In genomic region chr11:118135051-118135795, GRCh38 we compare ENCODE assay signal across 21 cellular contexts. TPM values are rescaled to one million over a fixed set of nuclear protein-coding genes. Genes with fewer than 3 reads are reported as not detected.
DNase-seq lines count a peak whose midpoint lies in the region; ATAC-seq and TF ChIP-seq lines count a peak whose summit lies in the region.
"Had no signal": no experiment of that assay in that cellular context is flagged by ENCODE, and none has a peak within 500 bp of the region (broad histone marks: within the 10 kb centered on the region; RNA-seq: fewer than 3 reads in every experiment).

No MANE protein-coding gene starts in this region.

- H3K9me3 Mint-ChIP-seq in stimulated activated effector memory CD8-positive, alpha-beta T cell treated with anti-CD3 and anti-CD28 coated beads, Interleukin-12 subunit alpha, Interleukin-12 subunit beta, amount 100 ng/mL, for 72 hours, result no peaks in the 10 kb centered on the region
- H3K9me3 Mint-ChIP-seq: CD4-positive, alpha-beta memory T cell; H9 had no signal

- H3K4me3 ChIP-seq in heart left ventricle, result no peak overlapping the region
- no peak overlapping the region for H3K4me3 ChIP-seq in osteoblast (ENCODE audit: insufficient read depth, low read length)
- H3K4me3 ChIP-seq: BLaER1 had no signal

- peak overlapping the region; percentile 55 for H3K27ac Mint-ChIP-seq in stimulated activated effector memory CD8-positive, alpha-beta T cell treated with anti-CD3 and anti-CD28 coated beads, Interleukin-12 subunit alpha, Interleukin-12 subunit beta, amount 100 ng/mL, for 72 hours
- H3K27ac Mint-ChIP-seq: CD14-positive monocyte; CD4-positive, alpha-beta memory T cell; H9 had no signal

- H3K4me2 ChIP-seq in osteoblast (ENCODE audit: insufficient read depth, low read length), result no peak overlapping the region
- H3K4me2 ChIP-seq: BLaER1 had no signal

- H2AFZ ChIP-seq in osteoblast (ENCODE audit: low read length), result no peak overlapping the region

- in situ Hi-C loops in GM13977 (cut with MboI; ENCODE audit: low pct_unique_long_range_greater_than_20kb, low sequenced_read_pairs, unreplicated experiment), result no loop called here

- peaks cover 0 to 7% (median 0%) of the 10 kb centered on the region in 12 donors for H3K4me1 ChIP-seq in heart left ventricle
- no peaks in the 10 kb centered on the region for H3K4me1 ChIP-seq in osteoblast (ENCODE audit: insufficient read depth, low read length)
- H3K4me1 ChIP-seq: BLaER1 had no signal

- H3K4me1 Mint-ChIP-seq in stimulated activated effector memory CD8-positive, alpha-beta T cell treated with anti-CD3 and anti-CD28 coated beads, Interleukin-12 subunit alpha, Interleukin-12 subunit beta, amount 100 ng/mL, for 72 hours, result no peaks in the 10 kb centered on the region
- H3K4me1 Mint-ChIP-seq: CD4-positive, alpha-beta memory T cell had no signal

- H3K79me2 ChIP-seq in osteoblast (ENCODE audit: insufficient read depth, low read length), result no peaks in the 10 kb centered on the region

- no peaks in the 10 kb centered on the region for H4K20me1 ChIP-seq in osteoblast (ENCODE audit: insufficient read depth, low read length)
- H4K20me1 ChIP-seq: BLaER1 had no signal

- peak; percentile 13 for DNase-seq in Right ventricle myocardium superior
- DNase-seq in heart left ventricle, result no peak
- no peak for DNase-seq in left colon
- DNase-seq in osteoblast (ENCODE audit: insufficient read length, low spot score, missing footprints), result peak; percentile 53
- DNase-seq in stimulated activated effector memory CD8-positive, alpha-beta T cell treated with anti-CD3 and anti-CD28 coated beads, Interleukin-12 subunit alpha, Interleukin-12 subunit beta, amount 100 ng/mL, for 72 hours (ENCODE audit: low spot score in 2 of 2), result no peak
- DNase-seq in GM13977 (ENCODE audit: low spot score), result no peak
- no peak for DNase-seq in stimulated activated CD4-positive, alpha-beta T cell treated with anti-CD3 and anti-CD28 coated beads, Interleukin-2, amount 100 ng/mL, for 48 hours
- DNase-seq in superior temporal gyrus (ENCODE audit: extremely low spot score), result no peak
- DNase-seq: 8988T; CD4-positive, alpha-beta memory T cell; DMS153; DMS79; GDM1; H9 had no signal

- intact Hi-C loops in Right ventricle myocardium superior (cut with DNase I), result no loop called here
- intact Hi-C loops in heart left ventricle (cut with DNase I), result loop anchor here in 1 of 10 donors (2.0 kb wide), 1 partner anchor 60 kb away; no protein-coding TSS in a partner anchor
- intact Hi-C loops in left colon (cut with DNase I, micrococcal nuclease), result no loop called here

- H3K4me3 Mint-ChIP-seq in stimulated activated effector memory CD8-positive, alpha-beta T cell treated with anti-CD3 and anti-CD28 coated beads, Interleukin-12 subunit alpha, Interleukin-12 subunit beta, amount 100 ng/mL, for 72 hours, result no peak overlapping the region
- H3K4me3 Mint-ChIP-seq: CD14-positive monocyte; CD4-positive, alpha-beta memory T cell; H9 had no signal

- no peak for TF ChIP-seq POLR2A in heart left ventricle (IDR thresholded peaks at IDR 0.05)

- no peaks in the 10 kb centered on the region for H3K36me3 Mint-ChIP-seq in stimulated activated effector memory CD8-positive, alpha-beta T cell treated with anti-CD3 and anti-CD28 coated beads, Interleukin-12 subunit alpha, Interleukin-12 subunit beta, amount 100 ng/mL, for 72 hours
- H3K36me3 Mint-ChIP-seq: CD14-positive monocyte; CD4-positive, alpha-beta memory T cell had no signal

- H3K27me3 ChIP-seq in heart left ventricle, result no peaks in the 10 kb centered on the region
- H3K27me3 ChIP-seq in osteoblast (ENCODE audit: insufficient read depth, low read length), result no peaks in the 10 kb centered on the region
- H3K27me3 ChIP-seq: BLaER1 had no signal

- 82 to 95% (median 88%) methylated on average over 5 to 7 of the region's 7 CpGs for WGBS in heart left ventricle, 4 donors

- H3K36me3 ChIP-seq in heart left ventricle (peaks cover 0 to 3% (median 0%) of the 10 kb centered on the region in 9 donors), osteoblast (ENCODE audit: insufficient read depth, low read length) (no peaks in the 10 kb centered on the region)
- H3K36me3 ChIP-seq: BLaER1 had no signal

- H3K27ac ChIP-seq in heart left ventricle, result no peak overlapping the region
- no peak overlapping the region for H3K27ac ChIP-seq in osteoblast (ENCODE audit: low read depth, low read length)
- H3K27ac ChIP-seq: BLaER1 had no signal

- TF ChIP-seq CTCF in heart left ventricle (IDR thresholded peaks at IDR 0.05), result no peak
- TF ChIP-seq CTCF in osteoblast (IDR thresholded peaks at IDR 0.05; ENCODE audit: extremely low read depth, low read depth, low read length), result no peak
- TF ChIP-seq CTCF in GM13977 (IDR thresholded peaks at IDR 0.05; ENCODE audit: extremely low read depth, insufficient read depth, missing control alignments), result no peak

- no peaks in the 10 kb centered on the region for H3K9me3 ChIP-seq in heart left ventricle
- H3K9me3 ChIP-seq in osteoblast (ENCODE audit: low read depth, low read length), result no peaks in the 10 kb centered on the region
- H3K9me3 ChIP-seq: BLaER1 had no signal

- ATAC-seq in Right ventricle myocardium superior (ENCODE audit: poor library complexity) (no peak), heart left ventricle (no peak), left colon (peak; percentile 9)
- ATAC-seq in stimulated activated effector memory CD8-positive, alpha-beta T cell treated with anti-CD3 and anti-CD28 coated beads, Interleukin-12 subunit alpha, Interleukin-12 subunit beta, amount 100 ng/mL, for 72 hours, result no peak
- ATAC-seq: HepG2 had no signal

RNA-seq across cellular contexts. Expression of gene SCN4B, which starts 17.4 kb away (rescaled TPM):
- total RNA-seq in Right ventricle myocardium superior (12.0 TPM), heart left ventricle (10 to 100 TPM in 6 of 9 donors, 1 to 10 TPM in 3; 2.1 to 16.9 (median 12.7) TPM), left colon (1 to 10 TPM in 1 of 2 donors, under 1 TPM in 1; 0.67 to 1.6 TPM), osteoblast (under 0.01 and 0.36 TPM in 2 replicates)
- 1 to 10 TPM; 6.4 to 8.6 TPM for polyA plus RNA-seq in heart left ventricle
- total RNA-seq: CD4-positive, alpha-beta memory T cell had no signal
- polyA plus RNA-seq: CD14-positive monocyte; CD4-positive, alpha-beta memory T cell had no signal

RNA-seq across cellular contexts. Expression of gene SCN2B, which starts 41.2 kb away (rescaled TPM):
- total RNA-seq in Right ventricle myocardium superior, result 17.6 TPM
- 10 to 100 TPM in 5 of 9 donors, 1 to 10 TPM in 4; 3.6 to 32.5 (median 11.8) TPM for total RNA-seq in heart left ventricle
- polyA plus RNA-seq in heart left ventricle, result 10 to 100 TPM in 1 of 2 donors, 1 to 10 TPM in 1; 5.0 to 17.5 TPM
- total RNA-seq in left colon, result under 1 TPM; 0.06 to 0.47 TPM
- not detected in 2 replicates for total RNA-seq in osteoblast
- total RNA-seq: A673; CD4-positive, alpha-beta memory T cell; Daoy; H9 had no signal
- polyA plus RNA-seq: CD14-positive monocyte; CD4-positive, alpha-beta memory T cell had no signal

RNA-seq across cellular contexts. Expression of gene SMIM35, which starts 48.5 kb away (rescaled TPM):
- total RNA-seq in Right ventricle myocardium superior (not detected), heart left ventricle (under 1 TPM in 1 of 9 donors, not detected in 8; 0.21 TPM), left colon (under 1 TPM in 1 of 2 donors, not detected in 1; 0.08 TPM), osteoblast (not detected in 2 replicates)
- not detected for polyA plus RNA-seq in heart left ventricle
- total RNA-seq: A673, Daoy, H1, H9, HepG2 had no signal
- polyA plus RNA-seq: AG04450, H1, HepG2 had no signal

RNA-seq across cellular contexts. Expression of gene TMPRSS4, which starts 58.3 kb away (rescaled TPM):
- total RNA-seq in Right ventricle myocardium superior (not detected), heart left ventricle (under 1 TPM in 3 of 9 donors, not detected in 6; 0.13 to 0.39 (median 0.32) TPM), left colon (100 to 1,000 TPM; 255 to 318 TPM), osteoblast (not detected in 2 replicates)
- polyA plus RNA-seq in heart left ventricle, result under 1 TPM in 1 of 2 donors, not detected in 1; 0.26 TPM
- total RNA-seq: A673, Daoy, H9, HepG2 had no signal
- polyA plus RNA-seq: AG04450; CD14-positive monocyte; CD4-positive, alpha-beta memory T cell had no signal

Comparison
In these comparisons a context has a peak if more than half of its experiments do, and no peak if none do; other contexts are left out.
1. DNase-seq: peak in Right ventricle myocardium superior (single experiment) and osteoblast (single experiment); none in heart left ventricle (0 of 5), left colon (0 of 2), stimulated activated effector memory CD8-positive, alpha-beta T cell treated with anti-CD3 and anti-CD28 coated beads, Interleukin-12 subunit alpha, Interleukin-12 subunit beta, amount 100 ng/mL, for 72 hours (0 of 2), GM13977 (single experiment), stimulated activated CD4-positive, alpha-beta T cell treated with anti-CD3 and anti-CD28 coated beads, Interleukin-2, amount 100 ng/mL, for 48 hours (0 of 2) and superior temporal gyrus (single experiment).